In the genomic region with DNA sequence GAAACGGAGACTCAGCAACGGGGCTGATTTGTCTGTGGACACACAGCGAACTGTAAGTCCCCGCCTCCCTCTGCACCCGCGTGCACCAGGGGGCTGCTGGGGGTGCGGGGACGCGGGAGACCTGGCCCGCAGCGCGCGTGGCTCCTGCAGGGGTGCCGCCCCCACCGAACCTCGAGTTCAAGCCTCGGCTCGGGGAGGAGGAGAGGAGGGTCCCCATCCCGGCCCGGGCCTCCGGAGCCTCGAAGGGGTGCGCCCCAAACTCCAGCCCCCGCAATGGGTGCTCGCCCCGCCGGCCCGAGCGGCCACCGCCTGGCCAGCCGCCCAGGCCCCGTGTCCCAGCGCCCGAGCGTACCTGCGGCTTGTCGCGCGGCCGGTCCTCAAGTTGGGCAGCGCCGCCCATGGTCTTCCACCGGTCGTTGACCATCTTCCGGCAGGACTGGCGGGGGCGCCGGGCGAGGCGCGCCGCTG, we compare ENCODE assay signal across 12 cellular contexts. TPM values are rescaled to one million over a fixed set of nuclear protein-coding genes. Genes with fewer than 3 reads are reported as not detected.
A peak's percentile ranks its signal among the peaks of the same experiment; 100 is the strongest.
DNase-seq lines count a peak whose midpoint lies in the region; ATAC-seq, FAIRE-seq and TF ChIP-seq lines count a peak whose summit lies in the region.
"Had no signal": no experiment of that assay in that cellular context is flagged by ENCODE, and none has a peak within 500 bp of the region (broad histone marks: within the 10 kb centered on the region; RNA-seq: fewer than 3 reads in every experiment).

No MANE protein-coding gene starts in this region.

- no peak for DNase-seq in activated CD4-positive, alpha-beta T cell treated with anti-CD3 and anti-CD28 coated beads, Interleukin-2, amount 10 ng/mL, durations not matched to agents 7 days and 5 days
- no peak for DNase-seq in activated CD4-positive, alpha-beta T cell treated with anti-CD3 and anti-CD28 coated beads for 4 hours
- DNase-seq in astrocyte of the cerebellum (ENCODE audit: low read depth), result no peak
- DNase-seq in suprapubic skin (ENCODE audit: low spot score in 2 of 2), result no peak
- no peak for DNase-seq in H54 (ENCODE audit: insufficient read length, low spot score)
- DNase-seq in immature natural killer cell, result no peak
- DNase-seq in naive thymus-derived CD8-positive, alpha-beta T cell, result no peak
- DNase-seq: kidney glomerular epithelial cell, NCI-H1048 had no signal

- no peak overlapping the region for H3K9ac ChIP-seq in iPS-20b (ENCODE audit: low read depth, low read length)

- H3K27ac ChIP-seq in iPS-20b (ENCODE audit: low read length) (no peak overlapping the region), suprapubic skin (no peak overlapping the region)

- H3K27ac Mint-ChIP-seq in activated CD4-positive, alpha-beta T cell treated with anti-CD3 and anti-CD28 coated beads, Interleukin-2, amount 10 ng/mL, durations not matched to agents 7 days and 5 days, result no peak overlapping the region
- H3K27ac Mint-ChIP-seq in immature natural killer cell, result no peak overlapping the region
- no peak overlapping the region for H3K27ac Mint-ChIP-seq in naive thymus-derived CD8-positive, alpha-beta T cell

- H3K4me1 Mint-ChIP-seq in activated CD4-positive, alpha-beta T cell treated with anti-CD3 and anti-CD28 coated beads, Interleukin-2, amount 10 ng/mL, durations not matched to agents 7 days and 5 days, result peaks cover 13% of the 10 kb centered on the region
- peaks cover 7 to 10% of the 10 kb centered on the region in 2 donors for H3K4me1 Mint-ChIP-seq in immature natural killer cell
- H3K4me1 Mint-ChIP-seq in naive thymus-derived CD8-positive, alpha-beta T cell, result peaks cover 4 to 20% (median 17%) of the 10 kb centered on the region in 4 donors

- no peaks in the 10 kb centered on the region for H3K9me3 ChIP-seq in iPS-20b (ENCODE audit: insufficient read depth, low read depth, low read length)
- no peaks in the 10 kb centered on the region for H3K9me3 ChIP-seq in suprapubic skin

- TF ChIP-seq CTCF in astrocyte of the cerebellum (IDR thresholded peaks at IDR 0.05; ENCODE audit: low read depth, low read length, missing control alignments), result no peak
- TF ChIP-seq CTCF in suprapubic skin (IDR thresholded peaks at IDR 0.05), result no peak

- POLR2A ChIA-PET in activated CD4-positive, alpha-beta T cell treated with anti-CD3 and anti-CD28 coated beads, Interleukin-2, amount 10 ng/mL, durations not matched to agents 7 days and 5 days (lab: Charles Lee), result no interaction called here
- POLR2A ChIA-PET in naive thymus-derived CD8-positive, alpha-beta T cell (lab: Charles Lee), result no interaction called here

- H3K9me3 Mint-ChIP-seq in activated CD4-positive, alpha-beta T cell treated with anti-CD3 and anti-CD28 coated beads, Interleukin-2, amount 10 ng/mL, durations not matched to agents 7 days and 5 days, result no peaks in the 10 kb centered on the region
- H3K9me3 Mint-ChIP-seq in immature natural killer cell, result peaks cover 0 to 4% (median 0%) of the 10 kb centered on the region in 6 donors
- no peaks in the 10 kb centered on the region for H3K9me3 Mint-ChIP-seq in naive thymus-derived CD8-positive, alpha-beta T cell

- H3K4me3 Mint-ChIP-seq in activated CD4-positive, alpha-beta T cell treated with anti-CD3 and anti-CD28 coated beads, Interleukin-2, amount 10 ng/mL, durations not matched to agents 7 days and 5 days, result peak overlapping the region; percentile 40
- no peak overlapping the region for H3K4me3 Mint-ChIP-seq in immature natural killer cell
- peak overlapping the region in 4 of 10 donors; percentile 15 to 48 (median 39) for H3K4me3 Mint-ChIP-seq in naive thymus-derived CD8-positive, alpha-beta T cell

- no peaks in the 10 kb centered on the region for H3K36me3 Mint-ChIP-seq in activated CD4-positive, alpha-beta T cell treated with anti-CD3 and anti-CD28 coated beads, Interleukin-2, amount 10 ng/mL, durations not matched to agents 7 days and 5 days (ENCODE audit: low read depth)
- peaks cover 0 to 4% (median 0%) of the 10 kb centered on the region in 3 donors for H3K36me3 Mint-ChIP-seq in immature natural killer cell
- H3K36me3 Mint-ChIP-seq in naive thymus-derived CD8-positive, alpha-beta T cell, result no peaks in the 10 kb centered on the region

- in situ Hi-C loops in astrocyte of the cerebellum (cut with HindIII; ENCODE audit: low sequenced_read_pairs), result no loop called here

- WGBS in suprapubic skin, result 10% methylated on average over 7 of the region's 52 CpGs

- FAIRE-seq in H54 (lab: Jason Lieb, UNC), result no peak
- FAIRE-seq: colon had no signal

- peaks cover 53% of the 10 kb centered on the region for H3K27me3 Mint-ChIP-seq in activated CD4-positive, alpha-beta T cell treated with anti-CD3 and anti-CD28 coated beads, Interleukin-2, amount 10 ng/mL, durations not matched to agents 7 days and 5 days
- peaks cover 3 to 34% (median 10%) of the 10 kb centered on the region in 3 donors for H3K27me3 Mint-ChIP-seq in immature natural killer cell (ENCODE audit: low read depth in 3 of 3)
- H3K27me3 Mint-ChIP-seq in naive thymus-derived CD8-positive, alpha-beta T cell, result peaks cover 26 to 84% (median 41%) of the 10 kb centered on the region in 5 donors

- TF ChIP-seq POLR2A in suprapubic skin (IDR thresholded peaks at IDR 0.05) (no peak), H54 (IDR thresholded peaks at IDR 0.05; ENCODE audit: low read depth, low read length) (no peak)

- H3K4me1 ChIP-seq in iPS-20b (ENCODE audit: insufficient read depth, low read length), result peaks cover 15% of the 10 kb centered on the region; the same call in 1 of the 2 replicates
- peaks cover 30% of the 10 kb centered on the region for H3K4me1 ChIP-seq in suprapubic skin

- H3K36me3 ChIP-seq in iPS-20b (ENCODE audit: insufficient read depth, low read depth, low read length) (no peaks in the 10 kb centered on the region), suprapubic skin (no peaks in the 10 kb centered on the region)

- TF ChIP-seq EP300 in suprapubic skin (IDR thresholded peaks at IDR 0.05), result no peak

- H3K27me3 ChIP-seq in iPS-20b (ENCODE audit: insufficient read depth, low read length), result peaks cover 61% of the 10 kb centered on the region
- peaks cover 100% of the 10 kb centered on the region for H3K27me3 ChIP-seq in suprapubic skin

- peak overlapping the region; percentile 48 for H3K4me3 ChIP-seq in astrocyte of the cerebellum (ENCODE audit: low read depth, low read length)
- H3K4me3 ChIP-seq in iPS-20b (ENCODE audit: low read length), result peak overlapping the region; percentile 51; the same call in 1 of the 2 replicates
- H3K4me3 ChIP-seq in suprapubic skin, result peak overlapping the region; percentile 56

- CTCF ChIA-PET in activated CD4-positive, alpha-beta T cell treated with anti-CD3 and anti-CD28 coated beads, Interleukin-2, amount 10 ng/mL, durations not matched to agents 7 days and 5 days (lab: Charles Lee), result no interaction called here

- no peak for ATAC-seq in naive thymus-derived CD8-positive, alpha-beta T cell

RNA-seq across cellular contexts. Expression of a gene that starts 0.8 kb away (rescaled TPM):
- total RNA-seq in activated CD4-positive, alpha-beta T cell treated with anti-CD3 and anti-CD28 coated beads, Interleukin-2, amount 10 ng/mL, durations not matched to agents 7 days and 5 days, result not detected
- not detected for total RNA-seq in suprapubic skin
- not detected for polyA plus RNA-seq in immature natural killer cell
- total RNA-seq in naive thymus-derived CD8-positive, alpha-beta T cell, result not detected
- polyA plus RNA-seq in naive thymus-derived CD8-positive, alpha-beta T cell, result not detected

RNA-seq across cellular contexts. Expression of a gene that starts 41.6 kb away (rescaled TPM):
- not detected for total RNA-seq in activated CD4-positive, alpha-beta T cell treated with anti-CD3 and anti-CD28 coated beads, Interleukin-2, amount 10 ng/mL, durations not matched to agents 7 days and 5 days
- total RNA-seq in suprapubic skin, result not detected
- polyA plus RNA-seq in immature natural killer cell, result not detected
- total RNA-seq in naive thymus-derived CD8-positive, alpha-beta T cell, result not detected
- polyA plus RNA-seq in naive thymus-derived CD8-positive, alpha-beta T cell, result not detected
- total RNA-seq: temporal lobe had no signal
